ENCODE assay signal across 17 cellular contexts in the genomic region with DNA sequence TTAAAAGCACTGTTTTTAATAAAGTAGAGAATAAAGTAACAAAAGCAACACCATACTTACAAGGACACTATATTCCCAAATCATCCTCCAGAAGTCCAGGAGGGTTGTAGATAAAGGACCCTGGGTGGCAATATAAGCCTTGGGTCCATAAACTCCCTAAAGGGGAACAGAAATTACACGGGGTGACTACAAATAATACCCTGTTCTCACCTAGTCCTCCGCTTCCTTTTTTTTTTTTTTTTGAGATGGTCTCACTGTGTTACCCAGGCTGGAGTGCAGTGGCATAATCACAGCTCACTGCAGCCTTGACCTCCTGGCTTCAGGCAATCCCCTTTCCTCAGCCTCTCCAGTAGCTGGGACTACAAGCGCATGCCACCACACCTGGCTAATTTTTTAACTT. TPM values are rescaled to one million over a fixed set of nuclear protein-coding genes. Genes with fewer than 3 reads are reported as not detected.
DNase-seq lines count a peak whose midpoint lies in the region; ATAC-seq and TF ChIP-seq lines count a peak whose summit lies in the region.
"Had no signal": no experiment of that assay in that cellular context is flagged by ENCODE, and none has a peak within 500 bp of the region (broad histone marks: within the 10 kb centered on the region; RNA-seq: fewer than 3 reads in every experiment).

No MANE protein-coding gene starts in this region.

- peaks cover 45% of the 10 kb centered on the region for H3K36me3 Mint-ChIP-seq in CD4-positive, CD25-positive, alpha-beta regulatory T cell
- H3K36me3 Mint-ChIP-seq in central memory CD8-positive, alpha-beta T cell (ENCODE audit: insufficient read depth): peaks cover 54% of the 10 kb centered on the region

- H3K36me3 ChIP-seq in CD4-positive, CD25-positive, alpha-beta regulatory T cell (ENCODE audit: control insufficient read depth, insufficient read depth, low read length): peaks cover 49% of the 10 kb centered on the region
- H3K36me3 ChIP-seq in H7 (replicated peaks; ENCODE audit: control insufficient read depth, insufficient read depth, low read length): no peaks in the 10 kb centered on the region
- H3K36me3 ChIP-seq: MG63, tibial artery, WERI-Rb-1 had no signal

- H3K4me3 ChIP-seq in CD4-positive, CD25-positive, alpha-beta regulatory T cell (ENCODE audit: low read depth, low read length): no peak overlapping the region
- no peak overlapping the region for H3K4me3 ChIP-seq in H7 (ENCODE audit: insufficient read depth, low read depth, low read length)
- H3K4me3 ChIP-seq: heart left ventricle, MG63, tibial artery had no signal

- no peaks in the 10 kb centered on the region for H3K9me3 Mint-ChIP-seq in CD4-positive, CD25-positive, alpha-beta regulatory T cell
- H3K9me3 Mint-ChIP-seq in central memory CD8-positive, alpha-beta T cell: no peaks in the 10 kb centered on the region
- H3K9me3 Mint-ChIP-seq: activated naive CD8-positive, alpha-beta T cell treated with anti-CD3 and anti-CD28 coated beads for 36 hours had no signal

- H3K9me3 ChIP-seq in CD4-positive, CD25-positive, alpha-beta regulatory T cell (ENCODE audit: control insufficient read depth in 2 of 2, low read length in 2 of 2): no peaks in the 10 kb centered on the region
- H3K9me3 ChIP-seq: heart left ventricle, MG63, SK-N-SH, tibial artery had no signal

- no peak for ATAC-seq in CD4-positive, CD25-positive, alpha-beta regulatory T cell (ENCODE audit: low read depth in 2 of 2)
- ATAC-seq in GM19455 (IDR thresholded peaks at IDR 0.05; ENCODE audit: unreplicated experiment) (peak; percentile 37), HG03432 (IDR thresholded peaks at IDR 0.05; ENCODE audit: unreplicated experiment) (peak; percentile 41), SK-N-SH treated with all-trans-retinoic acid at 6 μM for 48 hours (no peak)
- no peak for ATAC-seq in central memory CD8-positive, alpha-beta T cell (replicated peaks; ENCODE audit: extremely low read depth, poor library complexity, severe bottlenecking)
- ATAC-seq: heart left ventricle had no signal

- peaks cover 35 to 38% (median 36%) of the 10 kb centered on the region in 4 donors for H3K4me1 Mint-ChIP-seq in CD4-positive, CD25-positive, alpha-beta regulatory T cell
- H3K4me1 Mint-ChIP-seq in central memory CD8-positive, alpha-beta T cell: peaks cover 44% of the 10 kb centered on the region

- H3K27me3 ChIP-seq in CD4-positive, CD25-positive, alpha-beta regulatory T cell (ENCODE audit: control insufficient read depth, insufficient read depth, low read length): no peaks in the 10 kb centered on the region
- H3K27me3 ChIP-seq in H7 (ENCODE audit: control insufficient read depth, insufficient read depth, low read length): no peaks in the 10 kb centered on the region; the same call in 1 of the 2 replicates
- H3K27me3 ChIP-seq: heart left ventricle, MG63, tibial artery had no signal

- H3K4me3 Mint-ChIP-seq in CD4-positive, CD25-positive, alpha-beta regulatory T cell: no peak overlapping the region
- no peak overlapping the region for H3K4me3 Mint-ChIP-seq in central memory CD8-positive, alpha-beta T cell
- H3K4me3 Mint-ChIP-seq: activated naive CD8-positive, alpha-beta T cell treated with anti-CD3 and anti-CD28 coated beads for 36 hours had no signal

- no peak for DNase-seq in CD4-positive, CD25-positive, alpha-beta regulatory T cell
- DNase-seq in central memory CD8-positive, alpha-beta T cell (ENCODE audit: low spot score in 2 of 2): no peak
- DNase-seq in iPS-NIHi11 (ENCODE audit: low spot score): no peak
- DNase-seq in NCI-H524 treated with DMSO at 0.1 percent for 48 hours (lab: John Stamatoyannopoulos, UW): no peak
- no peak for DNase-seq in H7
- DNase-seq: activated naive CD8-positive, alpha-beta T cell treated with anti-CD3 and anti-CD28 coated beads for 36 hours; HCEC 1CT; heart left ventricle; MG63; NCI-H2171 treated with DMSO at 0.1 percent for 48 hours; NK-92 treated with Interleukin-12 subunit alpha and Interleukin-12 subunit beta, amount 100 ng/mL, for 24 hours; SK-N-SH; tibial artery; WERI-Rb-1 had no signal

- peak overlapping the region in 2 of 3 donors; percentile 50 to 79 for H3K27ac Mint-ChIP-seq in CD4-positive, CD25-positive, alpha-beta regulatory T cell
- H3K27ac Mint-ChIP-seq in central memory CD8-positive, alpha-beta T cell (ENCODE audit: low read depth): peak overlapping the region; percentile 37
- H3K27ac Mint-ChIP-seq: activated naive CD8-positive, alpha-beta T cell treated with anti-CD3 and anti-CD28 coated beads for 36 hours had no signal

- H3K27me3 Mint-ChIP-seq in CD4-positive, CD25-positive, alpha-beta regulatory T cell: no peaks in the 10 kb centered on the region
- H3K27me3 Mint-ChIP-seq in central memory CD8-positive, alpha-beta T cell: no peaks in the 10 kb centered on the region
- H3K27me3 Mint-ChIP-seq: activated naive CD8-positive, alpha-beta T cell treated with anti-CD3 and anti-CD28 coated beads for 36 hours had no signal

- H3K4me1 ChIP-seq in CD4-positive, CD25-positive, alpha-beta regulatory T cell (ENCODE audit: control insufficient read depth, insufficient read depth, low read length, poor library complexity, severe bottlenecking): peaks cover 21% of the 10 kb centered on the region

- H3K27ac ChIP-seq in CD4-positive, CD25-positive, alpha-beta regulatory T cell (ENCODE audit: insufficient read depth, low read length, poor library complexity, severe bottlenecking): no peak overlapping the region
- H3K27ac ChIP-seq: tibial artery, WERI-Rb-1 had no signal

TF ChIP-seq in SK-N-SH treated with all-trans-retinoic acid at 6 μM for 48 hours, 23 proteins besides CTCF, POLR2A, EP300 and RAD21:
- TF ChIP-seq PPARA (CRISPR knock-in tag; IDR thresholded peaks at IDR 0.05; ENCODE audit: borderline replicate concordance) (no peak), ISL1 (CRISPR knock-in tag; IDR thresholded peaks at IDR 0.05) (no peak), ZC3H10 (CRISPR knock-in tag; IDR thresholded peaks at IDR 0.05) (no peak), ARNTL (CRISPR knock-in tag; IDR thresholded peaks at IDR 0.05; ENCODE audit: borderline replicate concordance, low read depth) (no peak), ZFP3 (CRISPR knock-in tag; IDR thresholded peaks at IDR 0.05) (no peak), ZNF565 (CRISPR knock-in tag; conservative IDR thresholded peaks at IDR 0.05; ENCODE audit: low read depth) (no peak)

RNA-seq across cellular contexts. Expression of a gene that starts 13.1 kb away (rescaled TPM):
- total RNA-seq in CD4-positive, CD25-positive, alpha-beta regulatory T cell: 58.5 TPM
- polyA plus RNA-seq in CD4-positive, CD25-positive, alpha-beta regulatory T cell: 10 to 100 TPM; 49.1 to 93.4 (median 65.1) TPM
- not detected in 2 replicates for total RNA-seq in H7 (2014; rRNA removed; shearing (Covaris generic))

RNA-seq across cellular contexts. Expression of a gene that starts 29.0 kb away (rescaled TPM):
- total RNA-seq in CD4-positive, CD25-positive, alpha-beta regulatory T cell: 2.2 TPM
- polyA plus RNA-seq in CD4-positive, CD25-positive, alpha-beta regulatory T cell: 1 to 10 TPM in 1 of 4 donors, under 1 TPM in 3; 0.30 to 2.1 (median 0.63) TPM
- not detected in 2 replicates for total RNA-seq in H7 (2014; rRNA removed; shearing (Covaris generic))

RNA-seq across cellular contexts. Expression of a gene that starts 46.1 kb away (rescaled TPM):
- total RNA-seq in CD4-positive, CD25-positive, alpha-beta regulatory T cell: 52.1 TPM
- 10 to 100 TPM; 43.8 to 52.7 (median 49.8) TPM for polyA plus RNA-seq in CD4-positive, CD25-positive, alpha-beta regulatory T cell
- 14.6 and 23.4 TPM in 2 replicates for total RNA-seq in H7 (2014; rRNA removed; shearing (Covaris generic))

RNA-seq across cellular contexts. Expression of a gene that starts 46.2 kb away (rescaled TPM):
- 53.6 TPM for total RNA-seq in CD4-positive, CD25-positive, alpha-beta regulatory T cell
- 10 to 100 TPM; 12.9 to 16.1 (median 14.5) TPM for polyA plus RNA-seq in CD4-positive, CD25-positive, alpha-beta regulatory T cell
- total RNA-seq in H7 (2014; rRNA removed; shearing (Covaris generic)): 14.9 TPM in 2 replicates

RNA-seq across cellular contexts. Expression of a gene that starts 46.7 kb away (rescaled TPM):
- 7.0 TPM for total RNA-seq in CD4-positive, CD25-positive, alpha-beta regulatory T cell
- polyA plus RNA-seq in CD4-positive, CD25-positive, alpha-beta regulatory T cell: 1 to 10 TPM; 2.2 to 6.6 (median 4.7) TPM
- total RNA-seq in H7 (2014; rRNA removed; shearing (Covaris generic)): 15.1 and 16.6 TPM in 2 replicates

Comparison
In these comparisons a context has a peak if more than half of its experiments do, and no peak if none do; other contexts are left out.
1. ATAC-seq: peak in GM19455 (single experiment) and HG03432 (single experiment); none in CD4-positive, CD25-positive, alpha-beta regulatory T cell (0 of 2), central memory CD8-positive, alpha-beta T cell (single experiment) and SK-N-SH treated with all-trans-retinoic acid at 6 μM for 48 hours (single experiment).
2. RNA of a gene that starts 13.1 kb away (total RNA-seq): 58.5 TPM in CD4-positive, CD25-positive, alpha-beta regulatory T cell (single experiment); not detected in H7; every median in the first group is over 10 times any median in the second.